In genomic region chr5:73565969-73566547, GRCh38 we compare ENCODE assay signal across 8 cellular contexts. TPM values are rescaled to one million over a fixed set of nuclear protein-coding genes. Genes with fewer than 3 reads are reported as not detected.
A peak's percentile ranks its signal among the peaks of the same experiment; 100 is the strongest.
DNase-seq lines count a peak whose midpoint lies in the region; ATAC-seq and TF ChIP-seq lines count a peak whose summit lies in the region.

No MANE protein-coding gene starts in this region.

- H3K18ac ChIP-seq in trophoblast cell (ENCODE audit: low read length) = no peak overlapping the region

- no peaks in the 10 kb centered on the region for H3K9me3 Mint-ChIP-seq in endodermal cell

- H2BK12ac ChIP-seq in trophoblast cell (ENCODE audit: low read length) = no peak overlapping the region

- H2AK5ac ChIP-seq in trophoblast cell (ENCODE audit: low read length) = no peak overlapping the region

- no peaks in the 10 kb centered on the region for H3K9me3 ChIP-seq in endodermal cell (ENCODE audit: control insufficient read depth, low read length)
- H3K9me3 ChIP-seq in trophoblast cell (ENCODE audit: insufficient read depth, low read depth, low read length) = no peaks in the 10 kb centered on the region

- H4K8ac ChIP-seq in trophoblast cell (ENCODE audit: low read depth, low read length) = peak overlapping the region; percentile 96

- no peak overlapping the region for H3K23ac ChIP-seq in trophoblast cell (ENCODE audit: low read length)

- no peak overlapping the region for H2BK120ac ChIP-seq in trophoblast cell (ENCODE audit: insufficient read depth, low read length, poor library complexity)

- H3K27ac ChIP-seq in endodermal cell (ENCODE audit: low read depth, low read length) (peak overlapping the region; percentile 12), trophoblast cell (ENCODE audit: low read depth, low read length) (no peak overlapping the region)

- H3K9ac ChIP-seq in endodermal cell (ENCODE audit: extremely low read depth, low read length, poor library complexity, severe bottlenecking) (peak overlapping the region; percentile 96), trophoblast cell (ENCODE audit: low read length) (peak overlapping the region; percentile 95)

- peak overlapping the region; percentile 76 for H3K4me2 ChIP-seq in trophoblast cell (ENCODE audit: low read length)

- peaks cover 5% of the 10 kb centered on the region for H3K79me1 ChIP-seq in trophoblast cell (ENCODE audit: low read length)

- peak overlapping the region; percentile 93 for H2AFZ ChIP-seq in trophoblast cell (ENCODE audit: insufficient read depth, low read length, poor library complexity)

- peaks cover 13% of the 10 kb centered on the region for H3K4me1 Mint-ChIP-seq in endodermal cell

- H3K4me1 ChIP-seq in endodermal cell (ENCODE audit: control insufficient read depth, insufficient read depth, low read length) (no peaks in the 10 kb centered on the region), trophoblast cell (ENCODE audit: control insufficient read depth in 1 of 2, insufficient read depth in 2 of 2, low read length in 2 of 2) (no peaks in the 10 kb centered on the region)

- peak overlapping the region; percentile 42 for H4K91ac ChIP-seq in trophoblast cell (ENCODE audit: low read depth, low read length)

- DNase-seq in NB4 (ENCODE audit: low read depth) = peak; percentile 8
- no peak for DNase-seq in endodermal cell
- no peak for DNase-seq in trophoblast cell
- no peak for DNase-seq in NCI-H2081 treated with DMSO at 0.1 percent for 48 hours (lab: John Stamatoyannopoulos, UW)
- DNase-seq in GM19240 (ENCODE audit: insufficient read length, low spot score) = no peak

- H3K79me2 ChIP-seq in trophoblast cell (ENCODE audit: control insufficient read depth, insufficient read depth, low read length, poor library complexity) = peaks cover 7% of the 10 kb centered on the region

- no peak for TF ChIP-seq POLR2A in NB4 (IDR thresholded peaks at IDR 0.05; ENCODE audit: extremely low read depth, insufficient read length)

- no peak overlapping the region for H4K12ac ChIP-seq in trophoblast cell (ENCODE audit: low read depth, low read length)

- H3K36me3 ChIP-seq in endodermal cell (ENCODE audit: control insufficient read depth, insufficient read depth, low read length) = peaks cover 22% of the 10 kb centered on the region
- H3K36me3 ChIP-seq in trophoblast cell (ENCODE audit: control insufficient read depth in 1 of 2, insufficient read depth in 2 of 2, low read length in 2 of 2) = peaks cover 0 to 2% of the 10 kb centered on the region in 2 experiments

- no peaks in the 10 kb centered on the region for H3K27me3 Mint-ChIP-seq in endodermal cell (ENCODE audit: insufficient read depth)

- H3K4ac ChIP-seq in trophoblast cell (ENCODE audit: low read depth, low read length) = peak overlapping the region; percentile 57

- H3K4me3 ChIP-seq in NB4 (ENCODE audit: low read depth, low read length) = peak overlapping the region; percentile 100
- peak overlapping the region; percentile 96 for H3K4me3 ChIP-seq in endodermal cell (ENCODE audit: low read length)
- peak overlapping the region; percentile 96 for H3K4me3 ChIP-seq in trophoblast cell (ENCODE audit: low read depth, low read length)

- peak overlapping the region; percentile 80 for H3K4me3 Mint-ChIP-seq in endodermal cell

- ATAC-seq in GM21447 (IDR thresholded peaks at IDR 0.05; ENCODE audit: unreplicated experiment) (peak; percentile 1), GM21737 (IDR thresholded peaks at IDR 0.05; ENCODE audit: unreplicated experiment) (no peak), HG03439 (IDR thresholded peaks at IDR 0.05; ENCODE audit: unreplicated experiment) (no peak)

- TF ChIP-seq CTCF in NB4 (IDR thresholded peaks at IDR 0.05; ENCODE audit: low read depth, low read length) = no peak
- TF ChIP-seq CTCF in endodermal cell (conservative IDR thresholded peaks at IDR 0.05) = no peak

- WGBS in endodermal cell (ENCODE audit: insufficient coverage in 1 of 2, insufficient read length in 1 of 2), 2 experiments = 0 to 9% methylated on average over 5 to 8 of the region's 8 CpGs
- WGBS in trophoblast cell (ENCODE audit: extremely low coverage, insufficient coverage, insufficient read length) = no CpG with 5 or more reads among the region's 8 CpGs

- H3K27me3 ChIP-seq in endodermal cell (ENCODE audit: control insufficient read depth, insufficient read depth, low read length, poor library complexity, severe bottlenecking) (no peaks in the 10 kb centered on the region), trophoblast cell (ENCODE audit: insufficient read depth, low read length) (no peaks in the 10 kb centered on the region)

- no peak overlapping the region for H2BK5ac ChIP-seq in trophoblast cell (ENCODE audit: low read depth, low read length, poor library complexity)

- H3K27ac Mint-ChIP-seq in endodermal cell = peak overlapping the region; percentile 97

- no peak overlapping the region for H3K14ac ChIP-seq in trophoblast cell (ENCODE audit: low read length)

- H3K36me3 Mint-ChIP-seq in endodermal cell (ENCODE audit: low read depth) = peaks cover 29% of the 10 kb centered on the region

RNA-seq across cellular contexts. Expression of gene UTP15, which starts 0.5 kb away (rescaled TPM):
- total RNA-seq in endodermal cell = 10 to 100 TPM; 24.7 to 28.3 TPM
- 15.4 TPM for polyA plus RNA-seq in endodermal cell (2013, experiment 1 of 2)
- polyA plus RNA-seq in endodermal cell (2013, experiment 2 of 2) = 12.7 TPM
- polyA plus RNA-seq in trophoblast cell (2013) = 10.4 and 10.8 TPM in 2 replicates

RNA-seq across cellular contexts. Expression of gene ANKRA2, which starts 0.6 kb away (rescaled TPM):
- total RNA-seq in endodermal cell = 10 to 100 TPM; 14.2 to 20.5 TPM
- 33.2 TPM for polyA plus RNA-seq in endodermal cell (2013, experiment 1 of 2)
- polyA plus RNA-seq in endodermal cell (2013, experiment 2 of 2) = 32.3 TPM
- 17.5 and 17.9 TPM in 2 replicates for polyA plus RNA-seq in trophoblast cell (2013)

RNA-seq across cellular contexts. Expression of gene ARHGEF28, which starts 59.9 kb away (rescaled TPM):
- 1 to 10 TPM in 1 of 2 donors, under 1 TPM in 1; 0.92 to 1.2 TPM for total RNA-seq in endodermal cell
- 1.5 TPM for polyA plus RNA-seq in endodermal cell (2013, experiment 1 of 2)
- polyA plus RNA-seq in endodermal cell (2013, experiment 2 of 2) = 0.83 TPM
- 0.17 and 0.18 TPM in 2 replicates for polyA plus RNA-seq in trophoblast cell (2013)
